Comparison of ENCODE assay signal across 1 cellular context in genomic region chr3:57692134-57692403, GRCh38.
TF ChIP-seq lines count a peak whose summit lies in the region.

No MANE protein-coding gene starts in this region.

TF ChIP-seq in HepG2, 621 proteins besides CTCF, POLR2A, EP300 and RAD21 (continued from another document):
- 0 out of 2 replicates have a peak, but pooled peaks have one; percentile 7 for TF ChIP-seq FOXO4 (CRISPR knock-in tag; conservative IDR thresholded peaks at IDR 0.05)
